21 cellular contexts compared by ENCODE assay signal in the genomic region with DNA sequence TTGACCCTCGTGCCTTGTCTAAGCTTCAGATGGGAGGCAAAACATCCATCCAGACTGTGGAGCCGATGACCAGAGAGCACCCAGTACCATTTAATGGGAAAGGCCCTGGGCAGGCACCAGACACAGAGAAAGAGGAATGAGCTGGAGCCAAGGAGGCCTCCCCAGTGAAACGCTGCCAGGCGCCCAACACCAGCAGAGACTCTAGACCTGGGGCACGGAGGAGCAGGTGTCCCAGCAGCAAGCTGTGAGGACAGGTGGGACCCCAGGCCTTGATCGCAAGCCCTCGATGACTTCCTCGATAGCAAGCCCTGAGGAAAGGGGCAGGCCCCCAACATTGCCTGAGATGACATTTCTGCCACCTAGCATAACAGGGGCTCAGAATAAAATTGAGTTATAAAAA.
DNase-seq lines count a peak whose midpoint lies in the region; ATAC-seq, FAIRE-seq and TF ChIP-seq lines count a peak whose summit lies in the region.
"Had no signal": no experiment of that assay in that cellular context is flagged by ENCODE, and none has a peak within 500 bp of the region (broad histone marks: within the 10 kb centered on the region; RNA-seq: fewer than 3 reads in every experiment).

No MANE protein-coding gene starts in this region.

- intact Hi-C loops in HepG2 (cut with micrococcal nuclease; ENCODE audit: unreplicated experiment) (no loop called here), right lobe of liver (cut with DNase I) (no loop called here), colonic mucosa (cut with DNase I) (no loop called here), sigmoid colon (cut with DNase I) (no loop called here)

- POLR2A ChIA-PET in HepG2 (lab: Yijun Ruan, JAX), result interaction anchor here (1.1 to 2.0 kb wide), 3 partner anchors 12 to 82 kb away, joined by 3 to 6 read pairs (median 5); partner anchors contain the start of gene SIAH1

- 36% methylated on average over 8 of the region's 8 CpGs for WGBS in HepG2 (ENCODE audit: low lambda C conversion rate)
- 82% methylated on average over 2 of the region's 8 CpGs for WGBS in right lobe of liver (ENCODE audit: insufficient coverage, low coverage, low lambda C conversion rate, missing lambda C conversion rate)
- 95% methylated on average over 8 of the region's 8 CpGs for WGBS in sigmoid colon, 2 donors

- 0 out of 5 replicates have a peak, but pooled peaks cover 0 to 1% of the 10 kb centered on the region in 2 experiments for H3K27me3 ChIP-seq in HepG2 (ENCODE audit: control insufficient read depth in 1 of 2, insufficient read depth in 2 of 2, low read length in 2 of 2)
- H3K27me3 ChIP-seq in right lobe of liver, result no peaks in the 10 kb centered on the region
- no peaks in the 10 kb centered on the region for H3K27me3 ChIP-seq in colonic mucosa
- H3K27me3 ChIP-seq in sigmoid colon, result no peaks in the 10 kb centered on the region
- H3K27me3 ChIP-seq in HAP-1 (ENCODE audit: low read depth), result no peaks in the 10 kb centered on the region
- H3K27me3 ChIP-seq: BLaER1 had no signal

- no peaks in the 10 kb centered on the region for H3K4me1 Mint-ChIP-seq in activated T-cell treated with anti-CD3 and anti-CD28 coated beads, Interleukin-2, amount 50 U/mL, for 4 hours (ENCODE audit: low read depth)
- H3K4me1 Mint-ChIP-seq: B cell; CD4-positive, CD25-positive, alpha-beta regulatory T cell had no signal

- no peak for DNase-seq in HepG2 (ENCODE audit: low spot score)
- no peak for DNase-seq in right lobe of liver
- DNase-seq in colonic mucosa, result peak; percentile 10
- peak; percentile 88 for DNase-seq in mesenteric fat pad (ENCODE audit: low spot score)
- DNase-seq in sigmoid colon, result peak; percentile 50
- DNase-seq in activated T-cell treated with anti-CD3 and anti-CD28 coated beads, Interleukin-2, amount 50 U/mL, for 4 hours, result no peak
- DNase-seq in NCI-H146 treated with DMSO at 0.1 percent for 48 hours (lab: John Stamatoyannopoulos, UW; ENCODE audit: unreplicated experiment), result no peak
- no peak for DNase-seq in HAP-1 (ENCODE audit: low spot score in 2 of 2)
- DNase-seq: Caco-2; CD4-positive, CD25-positive, alpha-beta regulatory T cell; CD8-positive, alpha-beta T cell; DMS153; DND-41; GOT3; HCEC 1CT had no signal

- H3K36me3 Mint-ChIP-seq in activated T-cell treated with anti-CD3 and anti-CD28 coated beads, Interleukin-2, amount 50 U/mL, for 4 hours (ENCODE audit: insufficient read depth), result no peaks in the 10 kb centered on the region
- H3K36me3 Mint-ChIP-seq: CD4-positive, CD25-positive, alpha-beta regulatory T cell; CD8-positive, alpha-beta T cell had no signal

- no TSS peak for BruUV-seq in HepG2 (replicated peaks; lab: Mats Ljungman, UMichigan)

- no peaks in the 10 kb centered on the region for H3K9me3 Mint-ChIP-seq in activated T-cell treated with anti-CD3 and anti-CD28 coated beads, Interleukin-2, amount 50 U/mL, for 4 hours
- H3K9me3 Mint-ChIP-seq: CD8-positive, alpha-beta T cell had no signal

- no peaks in the 10 kb centered on the region for H3K27me3 Mint-ChIP-seq in activated T-cell treated with anti-CD3 and anti-CD28 coated beads, Interleukin-2, amount 50 U/mL, for 4 hours (ENCODE audit: low read depth)
- H3K27me3 Mint-ChIP-seq: B cell had no signal

- peak; percentile 26 for ATAC-seq in HepG2
- ATAC-seq in right lobe of liver, result no peak
- ATAC-seq in activated T-cell treated with anti-CD3 and anti-CD28 coated beads, Interleukin-2, amount 50 U/mL, for 4 hours, result no peak
- ATAC-seq: CD8-positive, alpha-beta T cell had no signal

- no peak overlapping the region for H3K27ac ChIP-seq in HepG2 (ENCODE audit: extremely low read length, insufficient read depth, low read length)
- no peak overlapping the region for H3K27ac ChIP-seq in right lobe of liver
- H3K27ac ChIP-seq in colonic mucosa, result no peak overlapping the region
- H3K27ac ChIP-seq in sigmoid colon, result no peak overlapping the region
- H3K27ac ChIP-seq: BLaER1, C4-2B had no signal

- H3K36me3 ChIP-seq in HepG2 (replicated peaks in 1 of 2; ENCODE audit: control insufficient read depth in 1 of 2, insufficient read depth in 2 of 2, low read length in 2 of 2) (no peaks in the 10 kb centered on the region), right lobe of liver (no peaks in the 10 kb centered on the region), colonic mucosa (no peaks in the 10 kb centered on the region), sigmoid colon (no peaks in the 10 kb centered on the region), HAP-1 (replicated peaks) (no peaks in the 10 kb centered on the region)
- H3K36me3 ChIP-seq: BLaER1 had no signal

- no peak for TF ChIP-seq CTCF in HepG2 (CRISPR knock-in tag; IDR thresholded peaks at IDR 0.05)
- no peak for TF ChIP-seq CTCF in right lobe of liver (IDR thresholded peaks at IDR 0.05)
- no peak for TF ChIP-seq CTCF in colonic mucosa (IDR thresholded peaks at IDR 0.05)
- TF ChIP-seq CTCF in sigmoid colon (IDR thresholded peaks at IDR 0.05), result no peak

- H3K9ac ChIP-seq in HepG2 (ENCODE audit: insufficient read depth, low read depth, low read length), result no peak overlapping the region
- no peak overlapping the region for H3K9ac ChIP-seq in colonic mucosa (ENCODE audit: low read depth in 2 of 2, low read length in 2 of 2)
- H3K9ac ChIP-seq: BLaER1 had no signal

- H3K4me1 ChIP-seq in HepG2 (ENCODE audit: insufficient read depth, low read length) (peaks cover 65% of the 10 kb centered on the region), right lobe of liver (no peaks in the 10 kb centered on the region), colonic mucosa (no peaks in the 10 kb centered on the region), sigmoid colon (peaks cover 0 to 5% (median 0%) of the 10 kb centered on the region in 4 donors), HAP-1 (no peaks in the 10 kb centered on the region)

- CTCF ChIA-PET in HepG2 (lab: Yijun Ruan, JAX; ENCODE audit: low intra/inter-chr PET ratio, low total read pairs), result no interaction called here

- no peaks in the 10 kb centered on the region for H3K79me2 ChIP-seq in HepG2 (ENCODE audit: insufficient read depth, low read length)

- H3K4me3 ChIP-seq in HepG2 (replicated peaks in 1 of 3; ENCODE audit: insufficient read depth in 1 of 3, low read depth in 2 of 3, low read length in 3 of 3) (peak overlapping the region in 1 of 3 experiments; percentile 20; a peak in 1 of 6 replicates), right lobe of liver (no peak overlapping the region), colonic mucosa (no peak overlapping the region), sigmoid colon (no peak overlapping the region), HAP-1 (no peak overlapping the region)
- H3K4me3 ChIP-seq: BLaER1 had no signal

- no peak for FAIRE-seq in HepG2 (lab: Jason Lieb, UNC)
- FAIRE-seq: G401.6, GM12892, H54 had no signal

- TF ChIP-seq RAD21 in HepG2 (CRISPR knock-in tag; IDR thresholded peaks at IDR 0.05), result no peak

- H3K4me3 Mint-ChIP-seq in activated T-cell treated with anti-CD3 and anti-CD28 coated beads, Interleukin-2, amount 50 U/mL, for 4 hours, result no peak overlapping the region
- H3K4me3 Mint-ChIP-seq: B cell; CD4-positive, CD25-positive, alpha-beta regulatory T cell; CD8-positive, alpha-beta T cell had no signal

- H2AFZ ChIP-seq in HepG2 (ENCODE audit: low read length), result no peak overlapping the region

- no peak for TF ChIP-seq EP300 in HepG2 (IDR thresholded peaks at IDR 0.05; ENCODE audit: low read depth in 2 of 2, low read length in 2 of 2)
- TF ChIP-seq EP300 in HepG2 (CRISPR knock-in tag; IDR thresholded peaks at IDR 0.05; ENCODE audit: borderline replicate concordance), result no peak
- no peak for TF ChIP-seq EP300 in sigmoid colon (IDR thresholded peaks at IDR 0.05)

- in situ Hi-C loops in HepG2 (cut with HindIII; ENCODE audit: extremely low pct_ligation_motif_present, low pct_unique_long_range_greater_than_20kb) (no loop called here), HAP-1 (cut with MboI; ENCODE audit: low sequenced_read_pairs) (no loop called here)

- TF ChIP-seq POLR2A in HepG2 (IDR thresholded peaks at IDR 0.05; ENCODE audit: insufficient read depth in 1 of 2, low read depth in 2 of 2, low read length in 2 of 2), result no peak
- no peak for TF ChIP-seq POLR2A in right lobe of liver (IDR thresholded peaks at IDR 0.05)
- TF ChIP-seq POLR2A in sigmoid colon (IDR thresholded peaks at IDR 0.05), result no peak

- H3K4me2 ChIP-seq in HepG2 (ENCODE audit: low read depth, low read length), result peak overlapping the region; percentile 62
- H3K4me2 ChIP-seq: BLaER1 had no signal

- H4K20me1 ChIP-seq in HepG2 (ENCODE audit: insufficient read depth, low read length), result no peaks in the 10 kb centered on the region
- H4K20me1 ChIP-seq: BLaER1 had no signal

- H3K9me3 ChIP-seq in HepG2 (ENCODE audit: low read length) (no peaks in the 10 kb centered on the region), right lobe of liver (no peaks in the 10 kb centered on the region), colonic mucosa (no peaks in the 10 kb centered on the region), sigmoid colon (no peaks in the 10 kb centered on the region), HAP-1 (no peaks in the 10 kb centered on the region)
- H3K9me3 ChIP-seq: BLaER1, Caco-2 had no signal

TF ChIP-seq in HepG2, 621 proteins besides CTCF, POLR2A, EP300 and RAD21 (continues in another document):
- TF ChIP-seq POGZ (CRISPR knock-in tag; IDR thresholded peaks at IDR 0.05), result no peak
- TF ChIP-seq, protein P1, sequence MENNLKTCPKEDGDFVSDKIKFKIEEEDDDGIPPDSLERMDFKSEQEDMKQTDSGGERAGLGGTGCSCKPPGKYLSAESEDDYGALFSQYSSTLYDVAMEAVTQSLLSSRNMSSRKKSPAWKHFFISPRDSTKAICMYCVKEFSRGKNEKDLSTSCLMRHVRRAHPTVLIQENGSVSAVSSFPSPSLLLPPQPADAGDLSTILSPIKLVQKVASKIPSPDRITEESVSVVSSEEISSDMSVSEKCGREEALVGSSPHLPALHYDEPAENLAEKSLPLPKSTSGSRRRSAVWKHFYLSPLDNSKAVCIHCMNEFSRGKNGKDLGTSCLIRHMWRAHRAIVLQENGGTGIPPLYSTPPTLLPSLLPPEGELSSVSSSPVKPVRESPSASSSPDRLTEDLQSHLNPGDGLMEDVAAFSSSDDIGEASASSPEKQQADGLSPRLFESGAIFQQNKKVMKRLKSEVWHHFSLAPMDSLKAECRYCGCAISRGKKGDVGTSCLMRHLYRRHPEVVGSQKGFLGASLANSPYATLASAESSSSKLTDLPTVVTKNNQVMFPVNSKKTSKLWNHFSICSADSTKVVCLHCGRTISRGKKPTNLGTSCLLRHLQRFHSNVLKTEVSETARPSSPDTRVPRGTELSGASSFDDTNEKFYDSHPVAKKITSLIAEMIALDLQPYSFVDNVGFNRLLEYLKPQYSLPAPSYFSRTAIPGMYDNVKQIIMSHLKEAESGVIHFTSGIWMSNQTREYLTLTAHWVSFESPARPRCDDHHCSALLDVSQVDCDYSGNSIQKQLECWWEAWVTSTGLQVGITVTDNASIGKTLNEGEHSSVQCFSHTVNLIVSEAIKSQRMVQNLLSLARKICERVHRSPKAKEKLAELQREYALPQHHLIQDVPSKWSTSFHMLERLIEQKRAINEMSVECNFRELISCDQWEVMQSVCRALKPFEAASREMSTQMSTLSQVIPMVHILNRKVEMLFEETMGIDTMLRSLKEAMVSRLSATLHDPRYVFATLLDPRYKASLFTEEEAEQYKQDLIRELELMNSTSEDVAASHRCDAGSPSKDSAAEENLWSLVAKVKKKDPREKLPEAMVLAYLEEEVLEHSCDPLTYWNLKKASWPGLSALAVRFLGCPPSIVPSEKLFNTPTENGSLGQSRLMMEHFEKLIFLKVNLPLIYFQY (CRISPR knock-in tag; IDR thresholded peaks at IDR 0.05; ENCODE audit: borderline replicate concordance), result no peak
- no peak for TF ChIP-seq CHD2 (IDR thresholded peaks at IDR 0.05; ENCODE audit: low read depth, low read length)

Comparison
In these comparisons a context has a peak if more than half of its experiments do, and no peak if none do; other contexts are left out.
1. DNase-seq: peak in colonic mucosa (single experiment), mesenteric fat pad (single experiment) and sigmoid colon (single experiment); none in HepG2 (single experiment), right lobe of liver (0 of 3), activated T-cell treated with anti-CD3 and anti-CD28 coated beads, Interleukin-2, amount 50 U/mL, for 4 hours (single experiment), NCI-H146 treated with DMSO at 0.1 percent for 48 hours (single experiment) and HAP-1 (0 of 2).